21 cellular contexts compared by ENCODE assay signal in the genomic region with DNA sequence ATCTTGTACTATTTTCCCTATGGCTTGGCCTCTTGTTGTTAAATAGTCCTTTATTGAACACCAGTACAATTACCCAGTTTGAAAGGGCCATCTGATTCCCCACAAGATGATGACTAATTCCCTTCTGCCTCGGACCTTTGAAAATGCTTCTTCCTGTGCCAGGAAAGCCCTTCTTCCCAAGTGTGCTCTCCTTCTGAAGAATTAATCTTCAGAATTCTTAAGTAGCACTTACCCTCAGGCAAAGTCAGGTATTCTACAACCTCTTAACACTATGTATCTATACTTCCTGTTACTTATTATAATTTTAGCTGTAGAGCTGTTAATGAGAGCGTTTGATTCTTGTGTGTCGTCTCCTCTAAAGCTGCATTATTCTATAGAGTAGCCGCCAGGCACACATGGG. TPM values are rescaled to one million over a fixed set of nuclear protein-coding genes. Genes with fewer than 3 reads are reported as not detected.
A peak's percentile ranks its signal among the peaks of the same experiment; 100 is the strongest.
DNase-seq lines count a peak whose midpoint lies in the region; TF ChIP-seq lines count a peak whose summit lies in the region.
"Had no signal": no experiment of that assay in that cellular context is flagged by ENCODE, and none has a peak within 500 bp of the region (broad histone marks: within the 10 kb centered on the region; RNA-seq: fewer than 3 reads in every experiment).

No MANE protein-coding gene starts in this region.

- no peak for TF ChIP-seq CTCF in MM.1S (IDR thresholded peaks at IDR 0.05; ENCODE audit: low read length)

- H3K79me2 ChIP-seq in MM.1S (ENCODE audit: low read length): no peaks in the 10 kb centered on the region

- no peaks in the 10 kb centered on the region for H3K9me3 ChIP-seq in MM.1S (replicated peaks; ENCODE audit: insufficient read depth, low read length)
- H3K9me3 ChIP-seq in MG63: no peaks in the 10 kb centered on the region
- H3K9me3 ChIP-seq: SJCRH30 had no signal

- H3K36me3 ChIP-seq in MM.1S (replicated peaks; ENCODE audit: insufficient read depth, low read length): no peaks in the 10 kb centered on the region
- no peaks in the 10 kb centered on the region for H3K36me3 ChIP-seq in MG63
- H3K36me3 ChIP-seq: SJCRH30 had no signal

- no peak overlapping the region for H3K9ac ChIP-seq in MM.1S (ENCODE audit: low read length)
- H3K9ac ChIP-seq: GM23248 had no signal

- H3K4me3 ChIP-seq in MM.1S (ENCODE audit: low read length) (no peak overlapping the region), MG63 (no peak overlapping the region)
- H3K4me3 ChIP-seq: GM23248, K562, SJCRH30 had no signal

- H3K9me2 ChIP-seq in MM.1S (replicated peaks; ENCODE audit: insufficient read depth, low read length): no peaks in the 10 kb centered on the region

- no peak overlapping the region for H2AFZ ChIP-seq in MM.1S (ENCODE audit: low read length)
- H2AFZ ChIP-seq: GM23248 had no signal

- DNase-seq in HT1080 (ENCODE audit: low read depth) (peak; percentile 55), SK-MEL-5 (ENCODE audit: low read depth, low spot score) (peak; percentile 91), foreskin melanocyte (peak; percentile 90), GM03348 (ENCODE audit: low spot score) (no peak), MM.1S (no peak), MG63 (no peak), cerebellar cortex (ENCODE audit: low spot score) (no peak)
- DNase-seq: CD8-positive, alpha-beta T cell; DMS 273 treated with DMSO at 0.1 percent for 48 hours; DND-41; GM23248; H7; Kasumi-1; NCI-H2029; NCI-H2171; NCI-H345; NCI-H524; NCI-H748 treated with DMSO at 0.1 percent for 48 hours; SJCRH30 had no signal

- no peaks in the 10 kb centered on the region for H3F3A ChIP-seq in MM.1S (ENCODE audit: insufficient read depth, low read length)

- H3K4me1 ChIP-seq in MM.1S (ENCODE audit: low read length): no peaks in the 10 kb centered on the region
- H3K4me1 ChIP-seq: SJCRH30 had no signal

- H3K4me2 ChIP-seq in MM.1S (ENCODE audit: low read depth, low read length): no peak overlapping the region

- H3K27ac ChIP-seq in MM.1S (ENCODE audit: low read length): no peak overlapping the region
- H3K27ac ChIP-seq: C4-2B, GM23248, SJCRH30 had no signal

- no peaks in the 10 kb centered on the region for H4K20me1 ChIP-seq in MM.1S (ENCODE audit: insufficient read depth, low read length)

- H3K27me3 ChIP-seq in MM.1S (replicated peaks; ENCODE audit: insufficient read depth, low read length): no peaks in the 10 kb centered on the region
- no peaks in the 10 kb centered on the region for H3K27me3 ChIP-seq in MG63
- H3K27me3 ChIP-seq: SJCRH30 had no signal

- in situ Hi-C loops in SK-MEL-5 (cut with HindIII; ENCODE audit: low pct_unique_long_range_greater_than_20kb, low sequenced_read_pairs): no loop called here

RNA-seq across cellular contexts. Expression of a gene that starts 28.6 kb away (rescaled TPM):
- total RNA-seq in HT1080 (2014; rRNA removed; shearing (Covaris generic)): 30.2 and 33.8 TPM in 2 replicates
- 40.3 and 52.8 TPM in 2 replicates for polyA plus RNA-seq in HT1080 (2015; cell fraction: cytosol; rRNA removed)
- 26.5 and 30.6 TPM in 2 replicates for polyA plus RNA-seq in HT1080 (2015; cell fraction: nucleus; rRNA removed)
- 72.9 and 76.3 TPM in 2 replicates for total RNA-seq in SK-MEL-5 (2014; rRNA removed; shearing (Covaris generic))
- polyA plus RNA-seq in SK-MEL-5 (2015; cell fraction: cytosol; rRNA removed): 49.9 and 64.6 TPM in 2 replicates
- polyA plus RNA-seq in SK-MEL-5 (2015; cell fraction: nucleus; rRNA removed): 37.2 and 37.8 TPM in 2 replicates
- total RNA-seq in MG63 (2014; rRNA removed; shearing (Covaris generic); ENCODE audit: low replicate concordance): 18.2 and 25.7 TPM in 2 replicates

Comparison
In these comparisons a context has a peak if more than half of its experiments do, and no peak if none do; other contexts are left out.
1. DNase-seq: peak in HT1080 (single experiment), SK-MEL-5 (single experiment) and foreskin melanocyte (single experiment); none in GM03348 (single experiment), MM.1S (single experiment), MG63 (single experiment) and cerebellar cortex (single experiment).